ENCODE assay signal across 10 cellular contexts in genomic region chr20:1323256-1323655, GRCh38. TPM values are rescaled to one million over a fixed set of nuclear protein-coding genes. Genes with fewer than 3 reads are reported as not detected.
DNase-seq lines count a peak whose midpoint lies in the region; ATAC-seq and TF ChIP-seq lines count a peak whose summit lies in the region.
"Had no signal": no experiment of that assay in that cellular context is flagged by ENCODE, and none has a peak within 500 bp of the region (broad histone marks: within the 10 kb centered on the region; RNA-seq: fewer than 3 reads in every experiment).

No MANE protein-coding gene starts in this region.

- H3K27ac Mint-ChIP-seq in stimulated activated naive CD8-positive, alpha-beta T cell treated with anti-CD3 and anti-CD28 coated beads, Interleukin-15, Interleukin-2, amounts not matched to agents 100 ng/mL and 50 ng/mL, for 24 hours: peak overlapping the region; percentile 34
- peak overlapping the region in 8 of 10 donors; percentile 15 to 92 (median 42) for H3K27ac Mint-ChIP-seq in naive thymus-derived CD8-positive, alpha-beta T cell
- H3K27ac Mint-ChIP-seq: T-helper 17 cell had no signal

- no peaks in the 10 kb centered on the region for H3K9me3 Mint-ChIP-seq in stimulated activated naive CD8-positive, alpha-beta T cell treated with anti-CD3 and anti-CD28 coated beads, Interleukin-15, Interleukin-2, amounts not matched to agents 100 ng/mL and 50 ng/mL, for 24 hours
- no peaks in the 10 kb centered on the region for H3K9me3 Mint-ChIP-seq in naive thymus-derived CD8-positive, alpha-beta T cell

- peak overlapping the region; percentile 46 to 99 (median 96) for H3K27ac ChIP-seq in esophagus muscularis mucosa (replicated peaks in 1 of 4)
- H3K27ac ChIP-seq in vagina: peak overlapping the region; percentile 72

- H3K4me1 ChIP-seq in esophagus muscularis mucosa (peaks cover 38 to 52% (median 46%) of the 10 kb centered on the region in 4 donors), vagina (peaks cover 32% of the 10 kb centered on the region)

- intact Hi-C loops in esophagus muscularis mucosa (cut with DNase I) (no loop called here), vagina (cut with DNase I) (loop anchor here (5.0 kb wide), 1 partner anchor 69 kb away; the partner anchor contains the start of gene FKBP1A)

- H3K36me3 Mint-ChIP-seq in stimulated activated naive CD8-positive, alpha-beta T cell treated with anti-CD3 and anti-CD28 coated beads, Interleukin-15, Interleukin-2, amounts not matched to agents 100 ng/mL and 50 ng/mL, for 24 hours (ENCODE audit: low read depth): no peaks in the 10 kb centered on the region
- no peaks in the 10 kb centered on the region for H3K36me3 Mint-ChIP-seq in naive thymus-derived CD8-positive, alpha-beta T cell

- peaks cover 0 to 9% (median 0%) of the 10 kb centered on the region in 4 donors for H3K27me3 ChIP-seq in esophagus muscularis mucosa
- no peaks in the 10 kb centered on the region for H3K27me3 ChIP-seq in vagina

- no peak overlapping the region for H3K4me3 Mint-ChIP-seq in stimulated activated naive CD8-positive, alpha-beta T cell treated with anti-CD3 and anti-CD28 coated beads, Interleukin-15, Interleukin-2, amounts not matched to agents 100 ng/mL and 50 ng/mL, for 24 hours
- H3K4me3 Mint-ChIP-seq in naive thymus-derived CD8-positive, alpha-beta T cell: peak overlapping the region in 4 of 10 donors; percentile 4 to 37 (median 24)
- H3K4me3 Mint-ChIP-seq: T-helper 17 cell had no signal

- DNase-seq in stimulated activated naive CD8-positive, alpha-beta T cell treated with anti-CD3 and anti-CD28 coated beads, Interleukin-15, Interleukin-2, amounts not matched to agents 100 U/mL and 50 U/mL, for 24 hours: no peak
- DNase-seq in esophagus muscularis mucosa (ENCODE audit: extremely low spot score): no peak
- no peak for DNase-seq in naive thymus-derived CD8-positive, alpha-beta T cell
- no peak for DNase-seq in vagina (ENCODE audit: extremely low spot score in 2 of 2)
- no peak for DNase-seq in T-helper 9 cell
- DNase-seq in GM19238 (ENCODE audit: insufficient read length, low spot score): no peak
- DNase-seq in NOMO-1 treated with dmso at 0.1 percent for 144 hours (lab: John Stamatoyannopoulos, UW; ENCODE audit: unreplicated experiment): no peak
- DNase-seq: stimulated activated naive CD4-positive, alpha-beta T cell treated with Interleukin-2 at 50 U/mL for 16 hours had no signal

- no peaks in the 10 kb centered on the region for H3K27me3 Mint-ChIP-seq in stimulated activated naive CD8-positive, alpha-beta T cell treated with anti-CD3 and anti-CD28 coated beads, Interleukin-15, Interleukin-2, amounts not matched to agents 100 ng/mL and 50 ng/mL, for 24 hours
- no peaks in the 10 kb centered on the region for H3K27me3 Mint-ChIP-seq in naive thymus-derived CD8-positive, alpha-beta T cell
- H3K27me3 Mint-ChIP-seq: T-helper 17 cell had no signal

- H3K9me3 ChIP-seq in esophagus muscularis mucosa: no peaks in the 10 kb centered on the region
- no peaks in the 10 kb centered on the region for H3K9me3 ChIP-seq in vagina

- 62% methylated on average over 6 of the region's 6 CpGs for WGBS in esophagus muscularis mucosa

- no peak overlapping the region for H3K4me3 ChIP-seq in esophagus muscularis mucosa
- H3K4me3 ChIP-seq in vagina: no peak overlapping the region

- peaks cover 4% of the 10 kb centered on the region for H3K4me1 Mint-ChIP-seq in stimulated activated naive CD8-positive, alpha-beta T cell treated with anti-CD3 and anti-CD28 coated beads, Interleukin-15, Interleukin-2, amounts not matched to agents 100 ng/mL and 50 ng/mL, for 24 hours (ENCODE audit: low read depth)
- peaks cover 0 to 11% (median 6%) of the 10 kb centered on the region in 4 donors for H3K4me1 Mint-ChIP-seq in naive thymus-derived CD8-positive, alpha-beta T cell

- POLR2A ChIA-PET in naive thymus-derived CD8-positive, alpha-beta T cell (lab: Charles Lee): no interaction called here

- TF ChIP-seq CTCF in esophagus muscularis mucosa (IDR thresholded peaks at IDR 0.05) (no peak), vagina (IDR thresholded peaks at IDR 0.05) (no peak)

- ATAC-seq in stimulated activated naive CD8-positive, alpha-beta T cell treated with anti-CD3 and anti-CD28 coated beads, Interleukin-15, Interleukin-2, amounts not matched to agents 100 U/mL and 50 U/mL, for 24 hours: no peak
- no peak for ATAC-seq in naive thymus-derived CD8-positive, alpha-beta T cell
- ATAC-seq: T-helper 17 cell had no signal

- TF ChIP-seq EP300 in esophagus muscularis mucosa (IDR thresholded peaks at IDR 0.05): no peak

- no peaks in the 10 kb centered on the region for H3K36me3 ChIP-seq in esophagus muscularis mucosa
- H3K36me3 ChIP-seq in vagina: no peaks in the 10 kb centered on the region

- TF ChIP-seq POLR2A in esophagus muscularis mucosa (IDR thresholded peaks at IDR 0.05; ENCODE audit: low read depth) (no peak), vagina (IDR thresholded peaks at IDR 0.05) (no peak)

RNA-seq across cellular contexts. Expression of gene SDCBP2, which starts 5.7 kb away (rescaled TPM):
- total RNA-seq in esophagus muscularis mucosa (1 to 10 TPM; 2.1 to 6.2 (median 4.1) TPM), vagina (43.5 TPM)
- 1 to 10 TPM; 2.7 to 3.3 TPM for total RNA-seq in naive thymus-derived CD8-positive, alpha-beta T cell
- 1 to 10 TPM in 1 of 3 donors, under 1 TPM in 2; 0.81 to 1.5 (median 0.98) TPM for polyA plus RNA-seq in naive thymus-derived CD8-positive, alpha-beta T cell

RNA-seq across cellular contexts. Expression of gene SNPH, which starts 57.2 kb away (rescaled TPM):
- total RNA-seq in esophagus muscularis mucosa (10 to 100 TPM in 3 of 4 donors, 1 to 10 TPM in 1; 9.6 to 29.5 (median 17.3) TPM), vagina (6.4 TPM)
- total RNA-seq in naive thymus-derived CD8-positive, alpha-beta T cell: 10 to 100 TPM; 25.7 to 26.6 TPM
- 10 to 100 TPM in 1 of 3 donors, 1 to 10 TPM in 2; 5.2 to 13.5 (median 6.3) TPM for polyA plus RNA-seq in naive thymus-derived CD8-positive, alpha-beta T cell
